8 cellular contexts compared by ENCODE assay signal in genomic region chr21:33542640-33543504, GRCh38. TPM values are rescaled to one million over a fixed set of nuclear protein-coding genes. Genes with fewer than 3 reads are reported as not detected.
DNase-seq lines count a peak whose midpoint lies in the region; ATAC-seq, FAIRE-seq and TF ChIP-seq lines count a peak whose summit lies in the region.

A gene with protein sequence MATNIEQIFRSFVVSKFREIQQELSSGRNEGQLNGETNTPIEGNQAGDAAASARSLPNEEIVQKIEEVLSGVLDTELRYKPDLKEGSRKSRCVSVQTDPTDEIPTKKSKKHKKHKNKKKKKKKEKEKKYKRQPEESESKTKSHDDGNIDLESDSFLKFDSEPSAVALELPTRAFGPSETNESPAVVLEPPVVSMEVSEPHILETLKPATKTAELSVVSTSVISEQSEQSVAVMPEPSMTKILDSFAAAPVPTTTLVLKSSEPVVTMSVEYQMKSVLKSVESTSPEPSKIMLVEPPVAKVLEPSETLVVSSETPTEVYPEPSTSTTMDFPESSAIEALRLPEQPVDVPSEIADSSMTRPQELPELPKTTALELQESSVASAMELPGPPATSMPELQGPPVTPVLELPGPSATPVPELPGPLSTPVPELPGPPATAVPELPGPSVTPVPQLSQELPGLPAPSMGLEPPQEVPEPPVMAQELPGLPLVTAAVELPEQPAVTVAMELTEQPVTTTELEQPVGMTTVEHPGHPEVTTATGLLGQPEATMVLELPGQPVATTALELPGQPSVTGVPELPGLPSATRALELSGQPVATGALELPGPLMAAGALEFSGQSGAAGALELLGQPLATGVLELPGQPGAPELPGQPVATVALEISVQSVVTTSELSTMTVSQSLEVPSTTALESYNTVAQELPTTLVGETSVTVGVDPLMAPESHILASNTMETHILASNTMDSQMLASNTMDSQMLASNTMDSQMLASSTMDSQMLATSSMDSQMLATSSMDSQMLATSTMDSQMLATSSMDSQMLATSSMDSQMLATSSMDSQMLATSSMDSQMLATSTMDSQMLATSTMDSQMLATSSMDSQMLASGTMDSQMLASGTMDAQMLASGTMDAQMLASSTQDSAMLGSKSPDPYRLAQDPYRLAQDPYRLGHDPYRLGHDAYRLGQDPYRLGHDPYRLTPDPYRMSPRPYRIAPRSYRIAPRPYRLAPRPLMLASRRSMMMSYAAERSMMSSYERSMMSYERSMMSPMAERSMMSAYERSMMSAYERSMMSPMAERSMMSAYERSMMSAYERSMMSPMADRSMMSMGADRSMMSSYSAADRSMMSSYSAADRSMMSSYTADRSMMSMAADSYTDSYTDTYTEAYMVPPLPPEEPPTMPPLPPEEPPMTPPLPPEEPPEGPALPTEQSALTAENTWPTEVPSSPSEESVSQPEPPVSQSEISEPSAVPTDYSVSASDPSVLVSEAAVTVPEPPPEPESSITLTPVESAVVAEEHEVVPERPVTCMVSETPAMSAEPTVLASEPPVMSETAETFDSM (N-terminal part only) (plus strand): TSS chr21:33543038. CDS start chr21:33543093, 55 bp downstream.

- H3K4me2 ChIP-seq in parathyroid adenoma (ENCODE audit: low read length) = peak within 1 kb of the TSS; percentile 85

- H3K27ac ChIP-seq in adipose tissue (ENCODE audit: low read depth, low read length) (peak within 1 kb of the TSS; percentile 99), cardiac muscle cell (peak within 1 kb of the TSS; percentile 97), parathyroid adenoma (peak within 1 kb of the TSS; percentile 100), tibial nerve (peak within 1 kb of the TSS; percentile 96 to 100 (median 98))

- DNase-seq in GM12891 (ENCODE audit: insufficient read length, low spot score) (peak; percentile 79), NCI-H1436 treated with DMSO at 0.1 percent for 48 hours (lab: John Stamatoyannopoulos, UW) (peak; percentile 94), T-cell (peak; percentile 86 to 99 (median 98)), cardiac muscle cell (ENCODE audit: low read depth in 1 of 2, low spot score in 1 of 2) (peak; percentile 99), tibial nerve (ENCODE audit: low spot score in 2 of 2) (peak; percentile 95 to 98)

- 0 to 1% (median 0%) methylated on average over 55 to 56 of the region's 57 CpGs for WGBS in adipose tissue, 3 donors
- WGBS in tibial nerve, 2 donors = 0 to 1% methylated on average over 38 to 55 of the region's 57 CpGs

- H3K4me3 ChIP-seq in cardiac muscle cell = peak within 1 kb of the TSS; percentile 93
- peak within 1 kb of the TSS; percentile 88 for H3K4me3 ChIP-seq in parathyroid adenoma (ENCODE audit: low read depth, low read length)
- H3K4me3 ChIP-seq in tibial nerve = peak within 1 kb of the TSS; percentile 70 to 77 (median 76)

- POLR2A ChIA-PET in T-cell (lab: Charles Lee) = interaction anchor here (0.7 to 2.6 kb wide), 12 partner anchors 8 to 819 kb away, joined by 3 to 14 read pairs (median 4); partner anchors contain the start of gene TMEM50B (in 1 of the 2)

- H3K27me3 Mint-ChIP-seq in T-cell = no peaks in the 10 kb centered on the region

- peak within 1 kb of the TSS; percentile 88 for H2AFZ ChIP-seq in parathyroid adenoma

- no peaks in the 10 kb centered on the region for H3K9me3 Mint-ChIP-seq in T-cell

- H3K4me1 ChIP-seq in cardiac muscle cell (ENCODE audit: low read depth) = peaks cover 20% of the 10 kb centered on the region
- H3K4me1 ChIP-seq in parathyroid adenoma = no peaks in the 10 kb centered on the region
- peaks cover 0 to 51% (median 23%) of the 10 kb centered on the region in 4 donors for H3K4me1 ChIP-seq in tibial nerve

- ATAC-seq in HG02840 (IDR thresholded peaks at IDR 0.05; ENCODE audit: low FRiP score, unreplicated experiment) = peak; percentile 96
- peak; percentile 90 to 92 (median 92) for ATAC-seq in T-cell (replicated peaks in 1 of 4)

- H3K27ac Mint-ChIP-seq in T-cell = peak within 1 kb of the TSS; percentile 100

- no peaks in the 10 kb centered on the region for H3K9me3 ChIP-seq in cardiac muscle cell (ENCODE audit: low read depth)
- H3K9me3 ChIP-seq in parathyroid adenoma (ENCODE audit: control insufficient read depth, low read length) = no peaks in the 10 kb centered on the region
- H3K9me3 ChIP-seq in tibial nerve = no peaks in the 10 kb centered on the region

- no peaks in the 10 kb centered on the region for H3K27me3 ChIP-seq in cardiac muscle cell
- H3K27me3 ChIP-seq in parathyroid adenoma (ENCODE audit: control insufficient read depth, insufficient read depth, low read length) = no peaks in the 10 kb centered on the region
- no peaks in the 10 kb centered on the region for H3K27me3 ChIP-seq in tibial nerve

- peaks cover 17% of the 10 kb centered on the region for H3K36me3 ChIP-seq in cardiac muscle cell
- H3K36me3 ChIP-seq in parathyroid adenoma (ENCODE audit: control insufficient read depth, insufficient read depth, low read length) = no peaks in the 10 kb centered on the region
- peaks cover 0 to 32% (median 0%) of the 10 kb centered on the region in 3 donors for H3K36me3 ChIP-seq in tibial nerve

- TF ChIP-seq CTCF in cardiac muscle cell (IDR thresholded peaks at IDR 0.05; ENCODE audit: low read depth, low read length) (no peak), parathyroid adenoma (IDR thresholded peaks at IDR 0.05) (no peak), tibial nerve (IDR thresholded peaks at IDR 0.05) (peak in 2 of 5 experiments; percentile 34 to 39)

- peak within 1 kb of the TSS; percentile 93 for H3K9ac ChIP-seq in parathyroid adenoma

- peak within 1 kb of the TSS; percentile 94 to 99 (median 98) for H3K4me3 Mint-ChIP-seq in T-cell

- H3K4me1 Mint-ChIP-seq in T-cell = peaks cover 49 to 52% (median 49%) of the 10 kb centered on the region in 3 donors

- H3K79me2 ChIP-seq in parathyroid adenoma = peaks cover 13% of the 10 kb centered on the region

- TF ChIP-seq EP300 in tibial nerve (IDR thresholded peaks at IDR 0.05) = peak in 1 of 2 donors; percentile 98

- TF ChIP-seq POLR2A in GM12891 (IDR thresholded peaks at IDR 0.05; ENCODE audit: low read depth, low read length) (peak; percentile 96), tibial nerve (IDR thresholded peaks at IDR 0.05) (peak; percentile 89 to 94)

- peak; percentile 96 for FAIRE-seq in GM12891 (lab: Jason Lieb, UNC)

- CTCF ChIA-PET in T-cell (lab: Charles Lee) = interaction anchor here (0.5 to 1.5 kb wide), 7 partner anchors 15 to 593 kb away, joined by 3 to 5 read pairs (median 3); partner anchors contain the start of genes DNAJC28 (in 1 of the 2) and TMEM50B (in 1 of the 2)

- H3K36me3 Mint-ChIP-seq in T-cell = peaks cover 8% of the 10 kb centered on the region

TF ChIP-seq in GM12891, 5 proteins besides CTCF, POLR2A, EP300 and RAD21:
- TF ChIP-seq POLR2AphosphoS5 (IDR thresholded peaks at IDR 0.05; ENCODE audit: low read depth, low read length) (peak; percentile 98), TAF1 (IDR thresholded peaks at IDR 0.05; ENCODE audit: low read depth, low read length) (peak; percentile 67), PAX5 (IDR thresholded peaks at IDR 0.05; ENCODE audit: insufficient read depth, low read length, severe bottlenecking) (no peak), POU2F2 (IDR thresholded peaks at IDR 0.05; ENCODE audit: low read depth, low read length) (peak; percentile 56; the same call in 1 of the 2 replicates)

RNA-seq across cellular contexts. Expression of the gene that starts here (rescaled TPM):
- polyA plus RNA-seq in GM12891 (2012; ENCODE audit: low read depth, missing spikeins) = 171 TPM
- total RNA-seq in T-cell = 100 to 1,000 TPM; 360 to 418 (median 374) TPM
- 100 to 1,000 TPM in 1 of 3 donors, 10 to 100 TPM in 2; 45.7 to 107 (median 83.2) TPM for polyA plus RNA-seq in adipose tissue
- total RNA-seq in cardiac muscle cell = 88.0 and 161 TPM in 2 replicates
- 314 and 389 TPM in 2 replicates for polyA plus RNA-seq in cardiac muscle cell
- total RNA-seq in tibial nerve = 100 to 1,000 TPM; 243 to 283 (median 271) TPM

Comparison
In these comparisons a context has a peak if more than half of its experiments do, and no peak if none do; other contexts are left out.
1. Peak in every context shown above with its lines: DNase-seq, ATAC-seq, H3K4me3 ChIP-seq and H3K27ac ChIP-seq.